30 cellular contexts compared by ENCODE assay signal in the genomic region with DNA sequence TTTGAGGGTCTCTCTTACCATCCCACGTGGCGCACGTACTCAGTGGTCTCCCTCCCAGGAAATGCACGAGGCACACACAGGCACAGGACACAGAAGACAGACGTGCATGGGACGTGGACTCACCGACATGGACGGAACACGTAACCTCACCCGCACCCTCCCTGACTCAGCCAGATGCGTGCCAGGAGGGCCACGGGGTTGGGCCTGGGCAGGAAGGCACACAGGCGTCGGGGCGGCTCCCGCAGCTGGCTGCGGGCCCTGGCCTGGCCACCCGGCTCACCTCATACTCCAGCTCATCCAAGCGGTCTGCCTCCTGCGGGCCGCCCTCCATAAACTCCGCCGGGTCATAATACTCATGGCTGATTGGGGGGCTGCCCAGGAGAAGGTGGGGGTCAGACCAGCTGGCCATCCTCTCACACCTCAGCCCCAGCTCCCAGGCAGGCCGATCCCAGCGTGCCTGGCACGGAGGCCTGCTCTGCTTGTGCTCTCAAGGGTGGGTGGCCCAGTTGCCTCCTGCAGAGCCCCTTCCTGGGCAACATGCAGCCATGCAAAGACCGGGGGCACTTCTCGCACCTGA. TPM values are rescaled to one million over a fixed set of nuclear protein-coding genes. Genes with fewer than 3 reads are reported as not detected.
"Had no signal": no experiment of that assay in that cellular context is flagged by ENCODE, and none has a peak within 500 bp of the region (broad histone marks: within the 10 kb centered on the region; RNA-seq: fewer than 3 reads in every experiment).

No MANE protein-coding gene starts in this region.

- H3K4me2 ChIP-seq: KMS-11 had no signal

- H3K4me1 ChIP-seq: adrenal gland, SJSA1 had no signal

- H3K36me3 ChIP-seq: adrenal gland, SJSA1 had no signal

- H3K27me3 ChIP-seq: adrenal gland, SJSA1 had no signal

- H3K9me3 ChIP-seq: adrenal gland, SJSA1 had no signal

- H3K27ac Mint-ChIP-seq: activated CD8-positive, alpha-beta T cell treated with anti-CD3 and anti-CD28 coated beads, Interleukin-2, amount 10 ng/mL, durations not matched to agents 7 days and 5 days; activated naive CD8-positive, alpha-beta T cell treated with anti-CD3 and anti-CD28 coated beads, Interleukin-2, amount 10 ng/mL, durations not matched to agents 7 days and 5 days had no signal

- H3K27ac ChIP-seq: adrenal gland, KMS-11, SJSA1 had no signal

- H3K4me1 Mint-ChIP-seq: activated naive CD8-positive, alpha-beta T cell treated with anti-CD3 and anti-CD28 coated beads, Interleukin-2, amount 10 ng/mL, durations not matched to agents 7 days and 5 days had no signal

- H3K36me3 Mint-ChIP-seq: activated naive CD8-positive, alpha-beta T cell treated with anti-CD3 and anti-CD28 coated beads, Interleukin-2, amount 10 ng/mL, durations not matched to agents 7 days and 5 days had no signal

- H3K4me3 Mint-ChIP-seq: activated CD8-positive, alpha-beta T cell treated with anti-CD3 and anti-CD28 coated beads, Interleukin-2, amount 10 ng/mL, durations not matched to agents 7 days and 5 days; activated naive CD8-positive, alpha-beta T cell treated with anti-CD3 and anti-CD28 coated beads, Interleukin-2, amount 10 ng/mL, durations not matched to agents 7 days and 5 days; WTC11 had no signal

- H3K9ac ChIP-seq: KMS-11 had no signal

- H3K4me3 ChIP-seq: adrenal gland, SJSA1 had no signal

- DNase-seq: activated CD4-positive, alpha-beta T cell treated with anti-CD3 and anti-CD28 coated beads for 48 hours; activated CD4-positive, alpha-beta T cell treated with anti-CD3 and anti-CD28 coated beads, Interleukin-2, amount 50 U/mL, for 4 hours; activated CD4-positive, CD25-positive, alpha-beta regulatory T cell treated with anti-CD3 and anti-CD28 coated beads, Interleukin-2, amount 50 U/mL, for 72 hours; activated CD8-positive, alpha-beta memory T cell treated with anti-CD3 and anti-CD28 coated beads, Interleukin-2, amount 50 U/mL, for 48 hours; activated CD8-positive, alpha-beta T cell treated with anti-CD3 and anti-CD28 coated beads, Interleukin-2, amount 10 ng/mL, durations not matched to agents 7 days and 5 days; activated naive CD4-positive, alpha-beta T cell treated with anti-CD3 and anti-CD28 coated beads, Interleukin-2, amount 50 U/mL, for 16 hours; activated naive CD8-positive, alpha-beta T cell treated with anti-CD3 and anti-CD28 coated beads, Interleukin-2, amount 10 ng/mL, durations not matched to agents 7 days and 5 days; activated T-cell treated with anti-CD3 and anti-CD28 coated beads, Interleukin-2, amount 50 U/mL, for 1 hour; adrenal gland; anterior cingulate cortex; central memory CD4-positive, alpha-beta T cell; MM.1S; NCI-H1105; NCI-H1436; NCI-H1694 treated with DMSO at 0.1 percent for 48 hours; NCI-H2029 treated with DMSO at 0.1 percent for 48 hours; NCI-H345; NCI-H510A; NCI-H526 treated with DMSO at 0.1 percent for 48 hours; NCI-H82; OCI-M1; RPMI8226; SHP77; SW 1271 had no signal

- ATAC-seq: activated CD8-positive, alpha-beta T cell treated with anti-CD3 and anti-CD28 coated beads, Interleukin-2, amount 10 ng/mL, durations not matched to agents 7 days and 5 days; Panc1; SK-N-SH treated with all-trans-retinoic acid at 6 μM for 48 hours; WTC11 had no signal

RNA-seq across cellular contexts. Expression of a gene that starts 26.2 kb away (rescaled TPM):
- total RNA-seq: activated CD8-positive, alpha-beta T cell treated with anti-CD3 and anti-CD28 coated beads, Interleukin-2, amount 10 ng/mL, durations not matched to agents 7 days and 5 days; activated naive CD8-positive, alpha-beta T cell treated with anti-CD3 and anti-CD28 coated beads, Interleukin-2, amount 10 ng/mL, durations not matched to agents 7 days and 5 days; SJSA1; T-helper 1 cell treated with Interleukin-12 subunit alpha and Interleukin-12 subunit beta and Interleukin-4 antibody, amounts not matched to agents 30 ng/mL and 1 ng/mL, for 36 hours; WTC11 had no signal
